ENCODE assay signal across 1 cellular context in genomic region chr5:122091942-122092600, GRCh38.
TF ChIP-seq lines count a peak whose summit lies in the region.

No MANE protein-coding gene starts in this region.

TF ChIP-seq in HepG2, 621 proteins besides CTCF, POLR2A, EP300 and RAD21:
- no peak for TF ChIP-seq CAMTA2 (CRISPR knock-in tag; IDR thresholded peaks at IDR 0.05; ENCODE audit: borderline replicate concordance)
- TF ChIP-seq STAG1 (CRISPR knock-in tag; IDR thresholded peaks at IDR 0.05) = peak; percentile 17; the same call in 1 of the 2 replicates
- no peak for TF ChIP-seq MZF1 (CRISPR knock-in tag; IDR thresholded peaks at IDR 0.05; ENCODE audit: borderline replicate concordance)
- no peak for TF ChIP-seq ZNF460 (CRISPR knock-in tag; IDR thresholded peaks at IDR 0.05; ENCODE audit: borderline replicate concordance)
